1 cellular context compared by ENCODE assay signal in genomic region chr6:26311012-26311384, GRCh38.
TF ChIP-seq lines count a peak whose summit lies in the region.

No MANE protein-coding gene starts in this region.

TF ChIP-seq in HepG2, 621 proteins besides CTCF, POLR2A, EP300 and RAD21 (continued from another document and continues in another):
- TF ChIP-seq, protein P1, sequence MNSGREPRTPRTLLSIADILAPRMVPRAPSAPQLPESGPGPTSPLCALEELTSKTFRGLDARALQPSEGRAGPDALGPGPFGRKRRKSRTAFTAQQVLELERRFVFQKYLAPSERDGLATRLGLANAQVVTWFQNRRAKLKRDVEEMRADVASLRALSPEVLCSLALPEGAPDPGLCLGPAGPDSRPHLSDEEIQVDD (CRISPR knock-in tag; IDR thresholded peaks at IDR 0.05; ENCODE audit: borderline replicate concordance), result no peak
- TF ChIP-seq ZNF24 (IDR thresholded peaks at IDR 0.05), result peak; percentile 94
- no peak for TF ChIP-seq ZBTB2 (CRISPR knock-in tag; IDR thresholded peaks at IDR 0.05; ENCODE audit: low read depth)
- no peak for TF ChIP-seq ZC3H13 (CRISPR knock-in tag; IDR thresholded peaks at IDR 0.05)
- TF ChIP-seq KDM3A (CRISPR knock-in tag; IDR thresholded peaks at IDR 0.05; ENCODE audit: low read depth), result 0 out of 2 replicates have a peak, but pooled peaks have one; percentile 29
- TF ChIP-seq XBP1 (CRISPR knock-in tag; IDR thresholded peaks at IDR 0.05), result no peak
- no peak for TF ChIP-seq ZNF569 (CRISPR knock-in tag; IDR thresholded peaks at IDR 0.05; ENCODE audit: borderline replicate concordance)
- TF ChIP-seq ATF6 (CRISPR knock-in tag; conservative IDR thresholded peaks at IDR 0.05), result 0 out of 2 replicates have a peak, but pooled peaks have one; percentile 5
- no peak for TF ChIP-seq ELF4 (CRISPR knock-in tag; IDR thresholded peaks at IDR 0.05; ENCODE audit: borderline replicate concordance)
- TF ChIP-seq MAF1 (CRISPR knock-in tag; IDR thresholded peaks at IDR 0.05; ENCODE audit: borderline replicate concordance), result 0 out of 2 replicates have a peak, but pooled peaks have one; percentile 77
- TF ChIP-seq ZNF816 (CRISPR knock-in tag; IDR thresholded peaks at IDR 0.05; ENCODE audit: borderline replicate concordance), result no peak
- TF ChIP-seq ZNF256 (CRISPR knock-in tag; conservative IDR thresholded peaks at IDR 0.05), result no peak
- 0 out of 2 replicates have a peak, but pooled peaks have one; percentile 37 for TF ChIP-seq SNAI1 (CRISPR knock-in tag; IDR thresholded peaks at IDR 0.05; ENCODE audit: borderline replicate concordance)
- no peak; the same call in none of the 2 replicates for TF ChIP-seq SAP130 (CRISPR knock-in tag; IDR thresholded peaks at IDR 0.05; ENCODE audit: low read depth)
- no peak for TF ChIP-seq REST (IDR thresholded peaks at IDR 0.05; ENCODE audit: borderline replicate concordance in 1 of 2, low read depth in 1 of 2, low read length in 2 of 2)
- TF ChIP-seq AGO1 (IDR thresholded peaks at IDR 0.05; ENCODE audit: low read depth, low read length, poor library complexity, severe bottlenecking), result no peak
- TF ChIP-seq CREB1 (IDR thresholded peaks at IDR 0.05), result no peak
- no peak for TF ChIP-seq CREB1 (CRISPR knock-in tag; IDR thresholded peaks at IDR 0.05)
- TF ChIP-seq FOXP4 (CRISPR knock-in tag; IDR thresholded peaks at IDR 0.05), result no peak
- no peak for TF ChIP-seq HMGA1 (CRISPR knock-in tag; conservative IDR thresholded peaks at IDR 0.05)
- 0 out of 2 replicates have a peak, but pooled peaks have one; percentile 16 for TF ChIP-seq ISL2 (CRISPR knock-in tag; IDR thresholded peaks at IDR 0.05)
- no peak; the same call in 1 of the 2 replicates for TF ChIP-seq RNF2 (conservative IDR thresholded peaks at IDR 0.05; ENCODE audit: low read depth)
- no peak for TF ChIP-seq MLLT10 (CRISPR knock-in tag; IDR thresholded peaks at IDR 0.05)
- TF ChIP-seq KDM5B (CRISPR knock-in tag; IDR thresholded peaks at IDR 0.05; ENCODE audit: borderline replicate concordance), result no peak
- peak; percentile 8 for TF ChIP-seq ZNF18 (CRISPR knock-in tag; IDR thresholded peaks at IDR 0.05; ENCODE audit: insufficient replicate concordance)
- TF ChIP-seq ZBTB38 (CRISPR knock-in tag; IDR thresholded peaks at IDR 0.05), result no peak
- TF ChIP-seq ZNF768 (CRISPR knock-in tag; IDR thresholded peaks at IDR 0.05), result no peak
- TF ChIP-seq SRSF4 (IDR thresholded peaks at IDR 0.05; ENCODE audit: low read depth, low read length, poor library complexity, severe bottlenecking), result no peak
- no peak for TF ChIP-seq ZNF883 (CRISPR knock-in tag; IDR thresholded peaks at IDR 0.05; ENCODE audit: not compliant biosample characterization)
- no peak for TF ChIP-seq ZNF101 (CRISPR knock-in tag; IDR thresholded peaks at IDR 0.05; ENCODE audit: borderline replicate concordance, low read depth)
- TF ChIP-seq ATF4 (CRISPR knock-in tag; IDR thresholded peaks at IDR 0.05), result no peak
- TF ChIP-seq ZNF496 (CRISPR knock-in tag; IDR thresholded peaks at IDR 0.05; ENCODE audit: insufficient replicate concordance), result no peak
- TF ChIP-seq ZNF782 (CRISPR knock-in tag; IDR thresholded peaks at IDR 0.05; ENCODE audit: borderline replicate concordance), result no peak
- no peak for TF ChIP-seq ZNF605 (CRISPR knock-in tag; IDR thresholded peaks at IDR 0.05)
- TF ChIP-seq ZNF562 (CRISPR knock-in tag; IDR thresholded peaks at IDR 0.05; ENCODE audit: borderline replicate concordance), result no peak
- TF ChIP-seq NR3C1 (CRISPR knock-in tag; IDR thresholded peaks at IDR 0.05), result no peak
- TF ChIP-seq ZNF83 (CRISPR knock-in tag; IDR thresholded peaks at IDR 0.05; ENCODE audit: borderline replicate concordance), result no peak
- no peak for TF ChIP-seq ZNF225 (CRISPR knock-in tag; IDR thresholded peaks at IDR 0.05)
- TF ChIP-seq, protein P2, sequence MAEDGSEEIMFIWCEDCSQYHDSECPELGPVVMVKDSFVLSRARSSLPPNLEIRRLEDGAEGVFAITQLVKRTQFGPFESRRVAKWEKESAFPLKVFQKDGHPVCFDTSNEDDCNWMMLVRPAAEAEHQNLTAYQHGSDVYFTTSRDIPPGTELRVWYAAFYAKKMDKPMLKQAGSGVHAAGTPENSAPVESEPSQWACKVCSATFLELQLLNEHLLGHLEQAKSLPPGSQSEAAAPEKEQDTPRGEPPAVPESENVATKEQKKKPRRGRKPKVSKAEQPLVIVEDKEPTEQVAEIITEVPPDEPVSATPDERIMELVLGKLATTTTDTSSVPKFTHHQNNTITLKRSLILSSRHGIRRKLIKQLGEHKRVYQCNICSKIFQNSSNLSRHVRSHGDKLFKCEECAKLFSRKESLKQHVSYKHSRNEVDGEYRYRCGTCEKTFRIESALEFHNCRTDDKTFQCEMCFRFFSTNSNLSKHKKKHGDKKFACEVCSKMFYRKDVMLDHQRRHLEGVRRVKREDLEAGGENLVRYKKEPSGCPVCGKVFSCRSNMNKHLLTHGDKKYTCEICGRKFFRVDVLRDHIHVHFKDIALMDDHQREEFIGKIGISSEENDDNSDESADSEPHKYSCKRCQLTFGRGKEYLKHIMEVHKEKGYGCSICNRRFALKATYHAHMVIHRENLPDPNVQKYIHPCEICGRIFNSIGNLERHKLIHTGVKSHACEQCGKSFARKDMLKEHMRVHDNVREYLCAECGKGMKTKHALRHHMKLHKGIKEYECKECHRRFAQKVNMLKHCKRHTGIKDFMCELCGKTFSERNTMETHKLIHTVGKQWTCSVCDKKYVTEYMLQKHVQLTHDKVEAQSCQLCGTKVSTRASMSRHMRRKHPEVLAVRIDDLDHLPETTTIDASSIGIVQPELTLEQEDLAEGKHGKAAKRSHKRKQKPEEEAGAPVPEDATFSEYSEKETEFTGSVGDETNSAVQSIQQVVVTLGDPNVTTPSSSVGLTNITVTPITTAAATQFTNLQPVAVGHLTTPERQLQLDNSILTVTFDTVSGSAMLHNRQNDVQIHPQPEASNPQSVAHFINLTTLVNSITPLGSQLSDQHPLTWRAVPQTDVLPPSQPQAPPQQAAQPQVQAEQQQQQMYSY (CRISPR knock-in tag; IDR thresholded peaks at IDR 0.05), result no peak
- no peak for TF ChIP-seq MBD4 (IDR thresholded peaks at IDR 0.05; ENCODE audit: borderline replicate concordance, low read length)
- TF ChIP-seq TFAP4 (IDR thresholded peaks at IDR 0.05; ENCODE audit: borderline replicate concordance, low read depth), result no peak
- TF ChIP-seq STAT5B (CRISPR knock-in tag; IDR thresholded peaks at IDR 0.05), result no peak
- TF ChIP-seq NFIB (CRISPR knock-in tag; IDR thresholded peaks at IDR 0.05; ENCODE audit: borderline replicate concordance), result no peak
- no peak for TF ChIP-seq SNAPC2 (CRISPR knock-in tag; IDR thresholded peaks at IDR 0.05)
- no peak for TF ChIP-seq ZNF607 (CRISPR knock-in tag; IDR thresholded peaks at IDR 0.05; ENCODE audit: borderline replicate concordance)
- TF ChIP-seq EEA1 (CRISPR knock-in tag; IDR thresholded peaks at IDR 0.05; ENCODE audit: borderline replicate concordance), result no peak
- TF ChIP-seq ZNF234 (CRISPR knock-in tag; conservative IDR thresholded peaks at IDR 0.05), result no peak
- no peak for TF ChIP-seq MTF1 (CRISPR knock-in tag; IDR thresholded peaks at IDR 0.05)
- no peak for TF ChIP-seq ZIK1 (CRISPR knock-in tag; IDR thresholded peaks at IDR 0.05; ENCODE audit: borderline replicate concordance, low read depth)
- no peak for TF ChIP-seq ZNF761 (CRISPR knock-in tag; conservative IDR thresholded peaks at IDR 0.05)
- no peak for TF ChIP-seq MEF2D (CRISPR knock-in tag; IDR thresholded peaks at IDR 0.05)
- 0 out of 2 replicates have a peak, but pooled peaks have one; percentile 50 for TF ChIP-seq ZNF629 (CRISPR knock-in tag; conservative IDR thresholded peaks at IDR 0.05)
- TF ChIP-seq KDM1A (CRISPR knock-in tag; IDR thresholded peaks at IDR 0.05), result 0 out of 2 replicates have a peak, but pooled peaks have one; percentile 12
